1 cellular context compared by ENCODE assay signal in genomic region chr5:6728795-6729183, GRCh38.
TF ChIP-seq lines count a peak whose summit lies in the region.

No MANE protein-coding gene starts in this region.

TF ChIP-seq in IMR-90, 13 proteins besides CTCF, POLR2A, EP300 and RAD21:
- no peak for TF ChIP-seq USF2 (IDR thresholded peaks at IDR 0.05; ENCODE audit: low read depth, low read length)
- peak; percentile 94 for TF ChIP-seq MAFK (IDR thresholded peaks at IDR 0.05; ENCODE audit: low read depth, low read length)
- no peak for TF ChIP-seq CHD1 (IDR thresholded peaks at IDR 0.05; ENCODE audit: low read depth, low read length)
- no peak for TF ChIP-seq CEBPB (IDR thresholded peaks at IDR 0.05; ENCODE audit: low read depth, low read length)
